In the genomic region with DNA sequence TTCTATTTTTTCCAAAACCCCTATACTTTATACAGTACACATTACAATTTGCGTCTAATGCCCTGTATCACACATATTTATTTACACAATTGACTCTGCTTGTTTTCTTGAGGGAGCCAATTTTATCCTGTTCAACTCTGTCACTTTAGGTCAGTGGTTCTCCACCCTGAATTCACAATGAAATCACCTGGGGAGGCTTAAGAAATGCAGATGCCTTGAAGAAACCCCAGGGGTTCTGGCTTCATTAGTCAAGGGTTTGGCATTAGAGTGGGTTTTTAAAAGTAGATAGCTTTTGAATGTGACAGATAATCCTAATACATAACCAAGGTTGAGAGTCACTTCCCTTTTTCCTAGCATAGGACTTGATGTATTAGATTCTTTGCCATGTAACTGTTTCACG, we compare ENCODE assay signal across 21 cellular contexts.
DNase-seq lines count a peak whose midpoint lies in the region; ATAC-seq and TF ChIP-seq lines count a peak whose summit lies in the region.
"Had no signal": no experiment of that assay in that cellular context is flagged by ENCODE, and none has a peak within 500 bp of the region (broad histone marks: within the 10 kb centered on the region; RNA-seq: fewer than 3 reads in every experiment).

No MANE protein-coding gene starts in this region.

- H3K36me3 ChIP-seq in HUES48 (ENCODE audit: control insufficient read depth, insufficient read depth, low read length): no peaks in the 10 kb centered on the region
- no peaks in the 10 kb centered on the region for H3K36me3 ChIP-seq in transverse colon
- H3K36me3 ChIP-seq: SJSA1 had no signal

- peaks cover 12% of the 10 kb centered on the region; the same call in 1 of the 2 replicates for H3K9me3 Mint-ChIP-seq in WTC11

- H3K27ac Mint-ChIP-seq in WTC11: no peak overlapping the region
- H3K27ac Mint-ChIP-seq: CD4-positive, alpha-beta memory T cell had no signal

- 58 to 72% methylated on average over 2 of the region's 2 CpGs for WGBS in transverse colon (ENCODE audit: low coverage in 1 of 2), 2 donors

- no peak for TF ChIP-seq POLR2A in transverse colon (IDR thresholded peaks at IDR 0.05)

- peaks cover 7% of the 10 kb centered on the region; the same call in 1 of the 2 replicates for H3K36me3 Mint-ChIP-seq in WTC11
- H3K36me3 Mint-ChIP-seq: CD4-positive, alpha-beta memory T cell had no signal

- POLR2A ChIA-PET in WTC11 (lab: Charles Lee): interaction anchor here (0.6 kb wide), 1 partner anchor 212 kb away, joined by 4 read pairs; no protein-coding TSS in a partner anchor

- H3K4me1 ChIP-seq in HUES48 (ENCODE audit: control insufficient read depth, insufficient read depth, low read length) (peaks cover 23% of the 10 kb centered on the region), transverse colon (no peaks in the 10 kb centered on the region)
- H3K4me1 ChIP-seq: Caco-2, SJSA1 had no signal

- peak; percentile 76 for ATAC-seq in WTC11
- no peak for ATAC-seq in HG03159 (IDR thresholded peaks at IDR 0.05; ENCODE audit: unreplicated experiment)
- no peak for ATAC-seq in HG02884 (IDR thresholded peaks at IDR 0.05; ENCODE audit: unreplicated experiment)
- ATAC-seq: Right ventricle myocardium inferior had no signal

- TF ChIP-seq CTCF in WTC11 (IDR thresholded peaks at IDR 0.05): no peak
- no peak for TF ChIP-seq CTCF in transverse colon (IDR thresholded peaks at IDR 0.05)

- in situ Hi-C loops in transverse colon (cut with MboI; ENCODE audit: low pct_ligation_motif_present in 1 of 4, low pct_unique_long_range_greater_than_20kb in 1 of 4, low sequenced_read_pairs in 3 of 4): no loop called here

- DNase-seq in WTC11 (ENCODE audit: low spot score) (no peak), iPS DF 4.7 (ENCODE audit: extremely low read depth, low spot score) (peak; percentile 36), transverse colon (no peak), CD1c-positive myeloid dendritic cell (ENCODE audit: extremely low spot score) (no peak)
- DNase-seq: Caco-2; CD4-positive, alpha-beta memory T cell; DND-41; GOT3; NCI-H1105; NCI-H2029 treated with DMSO at 0.1 percent for 48 hours; NCI-H2171 treated with DMSO at 0.1 percent for 48 hours; NCI-H524 treated with DMSO at 0.1 percent for 48 hours; NCI-H82; OCI-M1; T-helper 1 cell had no signal

- no peak for TF ChIP-seq EP300 in transverse colon (IDR thresholded peaks at IDR 0.05; ENCODE audit: low read depth)

- CTCF ChIA-PET in WTC11 (lab: Charles Lee): no interaction called here

- no peak overlapping the region for H3K4me3 ChIP-seq in HUES48 (ENCODE audit: low read depth, low read length)
- no peak overlapping the region for H3K4me3 ChIP-seq in transverse colon
- H3K4me3 ChIP-seq: SJSA1 had no signal

- peak overlapping the region; percentile 83 for H3K27ac ChIP-seq in HUES48 (ENCODE audit: low read depth, low read length)
- H3K27ac ChIP-seq in transverse colon: no peak overlapping the region
- H3K27ac ChIP-seq: KMS-11, SJSA1 had no signal

- H3K9ac ChIP-seq in HUES48 (ENCODE audit: low read depth, low read length): no peak overlapping the region
- H3K9ac ChIP-seq: KMS-11 had no signal

- H3K9me3 ChIP-seq in HUES48 (ENCODE audit: control insufficient read depth, insufficient read depth, low read length): peaks cover 3% of the 10 kb centered on the region; the same call in 1 of the 2 replicates
- no peaks in the 10 kb centered on the region for H3K9me3 ChIP-seq in transverse colon
- H3K9me3 ChIP-seq: Caco-2, SJSA1 had no signal

- H3K27me3 Mint-ChIP-seq in WTC11 (ENCODE audit: low read depth): no peaks in the 10 kb centered on the region
- H3K27me3 Mint-ChIP-seq: CD4-positive, alpha-beta memory T cell had no signal

- intact Hi-C loops in transverse colon (cut with DNase I; ENCODE audit: low total_unique reads): no loop called here

- H3K4me3 Mint-ChIP-seq in WTC11: peak overlapping the region; percentile 2; the same call in 1 of the 2 replicates
- H3K4me3 Mint-ChIP-seq: CD4-positive, alpha-beta memory T cell had no signal

- H3K27me3 ChIP-seq in HUES48 (ENCODE audit: control insufficient read depth, insufficient read depth, low read length) (no peaks in the 10 kb centered on the region), transverse colon (no peaks in the 10 kb centered on the region)
- H3K27me3 ChIP-seq: SJSA1 had no signal

- peaks cover 43% of the 10 kb centered on the region for H3K4me1 Mint-ChIP-seq in WTC11
- H3K4me1 Mint-ChIP-seq: CD4-positive, alpha-beta memory T cell had no signal

TF ChIP-seq in WTC11, 78 proteins besides CTCF, POLR2A, EP300 and RAD21:
- TF ChIP-seq JAZF1 (CRISPR knock-in tag; IDR thresholded peaks at IDR 0.05) (no peak), ZNF423 (CRISPR knock-in tag; IDR thresholded peaks at IDR 0.05) (0 out of 2 replicates have a peak, but pooled peaks have one; percentile 10)
